Comparison of ENCODE assay signal across 11 cellular contexts in the genomic region with DNA sequence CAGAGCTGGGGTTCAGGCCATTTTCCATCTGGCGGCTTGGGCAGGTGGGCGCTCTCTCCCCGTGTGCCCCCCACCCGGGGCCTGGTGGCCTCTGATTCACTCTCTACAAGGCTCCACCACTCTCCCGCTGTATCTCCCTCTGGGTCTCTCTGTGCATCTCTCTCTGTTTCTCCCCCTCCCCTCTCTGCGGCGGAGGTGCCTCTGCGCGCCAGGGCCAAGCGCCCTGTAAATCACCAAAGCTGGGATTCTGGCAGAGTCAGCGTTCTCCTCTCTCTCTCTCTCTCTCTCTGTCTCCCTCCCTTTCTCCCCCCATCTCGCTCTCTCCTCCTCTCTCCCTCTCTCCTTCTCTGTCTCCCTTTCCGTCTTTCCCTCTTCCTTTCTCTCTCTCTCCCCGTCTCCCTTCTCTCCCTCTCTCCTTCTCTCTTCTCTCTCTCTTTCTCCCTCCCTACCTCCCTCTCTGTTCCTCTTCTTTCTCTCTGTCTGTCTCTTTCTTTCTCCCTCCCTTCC. TPM values are rescaled to one million over a fixed set of nuclear protein-coding genes. Genes with fewer than 3 reads are reported as not detected.
A peak's percentile ranks its signal among the peaks of the same experiment; 100 is the strongest.
DNase-seq lines count a peak whose midpoint lies in the region; ATAC-seq, FAIRE-seq and TF ChIP-seq lines count a peak whose summit lies in the region.
"Had no signal": no experiment of that assay in that cellular context is flagged by ENCODE, and none has a peak within 500 bp of the region (broad histone marks: within the 10 kb centered on the region; RNA-seq: fewer than 3 reads in every experiment).

No MANE protein-coding gene starts in this region.

- TF ChIP-seq POLR2A in breast epithelium (IDR thresholded peaks at IDR 0.05) (no peak), testis (IDR thresholded peaks at IDR 0.05) (no peak)

- intact Hi-C loops in breast epithelium (cut with DNase I; ENCODE audit: low total_unique reads): no loop called here
- intact Hi-C loops in testis (cut with DNase I; ENCODE audit: low total_unique reads): no loop called here

- H3K27ac ChIP-seq in breast epithelium: peak overlapping the region; percentile 99
- H3K27ac ChIP-seq in lung (ENCODE audit: low read depth in 1 of 2, low read length in 1 of 2): peak overlapping the region; percentile 86 to 95
- peak overlapping the region; percentile 97 to 99 for H3K27ac ChIP-seq in testis

- 66 to 72% methylated on average over 10 to 14 of the region's 14 CpGs for WGBS in lung, 2 donors
- WGBS in testis, 2 donors: 25 to 50% methylated on average over 11 to 14 of the region's 14 CpGs

- no peaks in the 10 kb centered on the region for H3K27me3 ChIP-seq in breast epithelium
- no peaks in the 10 kb centered on the region for H3K27me3 ChIP-seq in lung (ENCODE audit: control insufficient read depth, insufficient read depth)
- no peaks in the 10 kb centered on the region for H3K27me3 ChIP-seq in testis

- DNase-seq in DMS153 (lab: John Stamatoyannopoulos, UW): peak; percentile 13
- DNase-seq in DMS153 treated with DMSO at 0.1 percent for 48 hours (lab: John Stamatoyannopoulos, UW; ENCODE audit: unreplicated experiment): no peak
- DNase-seq in breast epithelium (ENCODE audit: low spot score in 2 of 2): no peak
- no peak for DNase-seq in lung (ENCODE audit: low spot score)
- DNase-seq in testis: no peak
- DNase-seq in NAMALWA (ENCODE audit: low spot score): no peak
- no peak for DNase-seq in urothelium cell line (ENCODE audit: low spot score)
- DNase-seq: 8988T had no signal

- ATAC-seq in lung (ENCODE audit: insufficient read depth, low FRiP score): no peak
- ATAC-seq in HG03354 (IDR thresholded peaks at IDR 0.05; ENCODE audit: poor library complexity, severe bottlenecking, unreplicated experiment): no peak
- ATAC-seq: mucosa of descending colon had no signal

- H3K4me1 ChIP-seq in breast epithelium: peaks cover 4 to 19% of the 10 kb centered on the region in 2 donors
- peaks cover 6 to 23% of the 10 kb centered on the region in 2 donors for H3K4me1 ChIP-seq in lung (ENCODE audit: control insufficient read depth in 2 of 2, insufficient read depth in 2 of 2, low read length in 2 of 2)
- H3K4me1 ChIP-seq in testis: peaks cover 48% of the 10 kb centered on the region

- H3K4me3 ChIP-seq in breast epithelium: peak overlapping the region; percentile 89 to 95 (median 95)
- H3K4me3 ChIP-seq in lung: no peak overlapping the region
- H3K4me3 ChIP-seq in testis: peak overlapping the region in 1 of 2 donors; percentile 96
- H3K4me3 ChIP-seq: mucosa of descending colon had no signal

- TF ChIP-seq CTCF in breast epithelium (IDR thresholded peaks at IDR 0.05): no peak
- no peak for TF ChIP-seq CTCF in lung (IDR thresholded peaks at IDR 0.05; ENCODE audit: control extremely low read depth, extremely low read depth)
- TF ChIP-seq CTCF in testis (IDR thresholded peaks at IDR 0.05): no peak

- H3K36me3 ChIP-seq in breast epithelium (no peaks in the 10 kb centered on the region), lung (ENCODE audit: control insufficient read depth in 2 of 2, insufficient read depth in 2 of 2, low read length in 2 of 2) (peaks cover 0 to 6% of the 10 kb centered on the region in 2 donors), testis (ENCODE audit: low read depth, missing control alignments) (no peaks in the 10 kb centered on the region)

- no peak for FAIRE-seq in urothelium cell line (lab: Jason Lieb, UNC)
- FAIRE-seq: colon had no signal

- H3K9me3 ChIP-seq in breast epithelium (no peaks in the 10 kb centered on the region), lung (ENCODE audit: control insufficient read depth in 2 of 2, insufficient read depth in 1 of 2, low read length in 1 of 2) (no peaks in the 10 kb centered on the region), testis (no peaks in the 10 kb centered on the region)
- H3K9me3 ChIP-seq: mucosa of descending colon had no signal

RNA-seq across cellular contexts. Expression of a gene that starts 3.9 kb away (rescaled TPM):
- total RNA-seq in breast epithelium: 10 to 100 TPM; 48.9 to 97.8 (median 73.1) TPM
- total RNA-seq in lung: 100 to 1,000 TPM in 1 of 2 donors, 10 to 100 TPM in 1; 43.9 to 208 TPM
- 10 to 100 TPM; 40.4 to 55.6 TPM for polyA plus RNA-seq in lung
- total RNA-seq in testis: 100 to 1,000 TPM; 113 to 127 TPM
- 56.5 TPM for polyA plus RNA-seq in testis (ENCODE audit: insufficient read depth, low read depth, low replicate concordance)
